Comparison of ENCODE assay signal across 8 cellular contexts in genomic region chr17:42311240-42312034, GRCh38.
DNase-seq lines count a peak whose midpoint lies in the region; ATAC-seq and TF ChIP-seq lines count a peak whose summit lies in the region.

No MANE protein-coding gene starts in this region.

- no peaks in the 10 kb centered on the region for H3K27me3 ChIP-seq in DND-41 (ENCODE audit: insufficient read depth, low read length, poor library complexity)
- no peaks in the 10 kb centered on the region for H3K27me3 ChIP-seq in iPS-20b (ENCODE audit: insufficient read depth, low read length)

- H3K9me3 ChIP-seq in DND-41 (ENCODE audit: insufficient read depth, low read length, severe bottlenecking) (no peaks in the 10 kb centered on the region), iPS-20b (ENCODE audit: insufficient read depth, low read depth, low read length) (no peaks in the 10 kb centered on the region)

- ATAC-seq in DND-41 (ENCODE audit: insufficient read depth, low read depth) (no peak), GM18520 (IDR thresholded peaks at IDR 0.05; ENCODE audit: unreplicated experiment) (no peak)

- H3K4me3 ChIP-seq in DND-41 (ENCODE audit: low read depth in 1 of 2, low read length in 2 of 2) = no peak overlapping the region
- H3K4me3 ChIP-seq in iPS-20b (ENCODE audit: low read length) = no peak overlapping the region
- no peak overlapping the region for H3K4me3 ChIP-seq in skeletal muscle cell (ENCODE audit: low read depth, low read length)

- H3K79me2 ChIP-seq in DND-41 (ENCODE audit: insufficient read depth, low read length) = no peaks in the 10 kb centered on the region

- in situ Hi-C loops in GM13977 (cut with MboI; ENCODE audit: low pct_unique_long_range_greater_than_20kb, low sequenced_read_pairs, unreplicated experiment) = loop anchor here (25.0 kb wide), 1 partner anchor 201 kb away; no protein-coding TSS in a partner anchor

- TF ChIP-seq CTCF in DND-41 (IDR thresholded peaks at IDR 0.05; ENCODE audit: borderline replicate concordance, extremely low read depth, low read length, poor library complexity, severe bottlenecking) (no peak), GM13977 (IDR thresholded peaks at IDR 0.05; ENCODE audit: extremely low read depth, insufficient read depth, missing control alignments) (no peak)

- H4K20me1 ChIP-seq in DND-41 (ENCODE audit: insufficient read depth, low read length) = peaks cover 8% of the 10 kb centered on the region; the same call in 1 of the 2 replicates

- DNase-seq in DND-41 = no peak
- DNase-seq in NCI-H2107 treated with DMSO at 0.1 percent for 48 hours (lab: John Stamatoyannopoulos, UW; ENCODE audit: unreplicated experiment) = peak; percentile 79
- DNase-seq in astrocyte of the hippocampus (ENCODE audit: low read depth, low spot score) = peak; percentile 59
- peak; percentile 84 for DNase-seq in skeletal muscle cell (ENCODE audit: low read depth)
- no peak for DNase-seq in DMS53 treated with DMSO at 0.1 percent for 48 hours (lab: John Stamatoyannopoulos, UW; ENCODE audit: unreplicated experiment)
- DNase-seq in GM13977 (ENCODE audit: low spot score) = no peak

- no peak overlapping the region for H2AFZ ChIP-seq in DND-41 (ENCODE audit: low read depth, low read length)

- H3K9ac ChIP-seq in DND-41 (ENCODE audit: low read depth, low read length) (no peak overlapping the region; the same call in 1 of the 2 replicates), iPS-20b (ENCODE audit: low read depth, low read length) (peak overlapping the region; percentile 46)

- peaks cover 17% of the 10 kb centered on the region for H3K4me1 ChIP-seq in DND-41 (ENCODE audit: insufficient read depth, low read length)
- peaks cover 18% of the 10 kb centered on the region; the same call in 1 of the 2 replicates for H3K4me1 ChIP-seq in iPS-20b (ENCODE audit: insufficient read depth, low read length)

- H3K36me3 ChIP-seq in DND-41 (ENCODE audit: insufficient read depth, low read length) (peaks cover 14% of the 10 kb centered on the region; the same call in 1 of the 2 replicates), iPS-20b (ENCODE audit: insufficient read depth, low read depth, low read length) (peaks cover 36% of the 10 kb centered on the region)

- H3K27ac ChIP-seq in DND-41 (ENCODE audit: low read length) (no peak overlapping the region), iPS-20b (ENCODE audit: low read length) (no peak overlapping the region)

- peak overlapping the region; percentile 91 for H3K4me2 ChIP-seq in DND-41 (ENCODE audit: insufficient read depth, low read length)

Comparison
In these comparisons a context has a peak if more than half of its experiments do, and no peak if none do; other contexts are left out.
1. DNase-seq: peak in NCI-H2107 treated with DMSO at 0.1 percent for 48 hours (single experiment), astrocyte of the hippocampus (single experiment) and skeletal muscle cell (single experiment); none in DND-41 (single experiment), DMS53 treated with DMSO at 0.1 percent for 48 hours (single experiment) and GM13977 (single experiment).